In genomic region chr16:57349212-57350031, GRCh38 we compare ENCODE assay signal across 8 cellular contexts. TPM values are rescaled to one million over a fixed set of nuclear protein-coding genes. Genes with fewer than 3 reads are reported as not detected.
A peak's percentile ranks its signal among the peaks of the same experiment; 100 is the strongest.
DNase-seq lines count a peak whose midpoint lies in the region; ATAC-seq and TF ChIP-seq lines count a peak whose summit lies in the region.

No MANE protein-coding gene starts in this region.

- no peak overlapping the region for H3K9ac ChIP-seq in neural progenitor cell

- H3K4me3 ChIP-seq in neural progenitor cell: no peak overlapping the region

- intact Hi-C loops in activated CD4-positive, alpha-beta T cell treated with anti-CD3 and anti-CD28 coated beads for 36 hours (cut with DNase I, micrococcal nuclease): no loop called here

- H3K36me3 Mint-ChIP-seq in activated CD4-positive, alpha-beta T cell treated with anti-CD3 and anti-CD28 coated beads for 36 hours (ENCODE audit: low read depth): no peaks in the 10 kb centered on the region
- no peaks in the 10 kb centered on the region for H3K36me3 Mint-ChIP-seq in neural progenitor cell

- ATAC-seq in activated CD4-positive, alpha-beta T cell treated with anti-CD3 and anti-CD28 coated beads for 36 hours: peak; percentile 90
- ATAC-seq in GM21737 (IDR thresholded peaks at IDR 0.05; ENCODE audit: unreplicated experiment) (peak; percentile 83), left lobe of liver (no peak)

- no peaks in the 10 kb centered on the region for H3K36me3 ChIP-seq in neural progenitor cell

- peaks cover 32% of the 10 kb centered on the region for H3K27me3 Mint-ChIP-seq in activated CD4-positive, alpha-beta T cell treated with anti-CD3 and anti-CD28 coated beads for 36 hours
- peaks cover 11% of the 10 kb centered on the region for H3K27me3 Mint-ChIP-seq in neural progenitor cell (ENCODE audit: insufficient read depth, low read depth)

- no peaks in the 10 kb centered on the region for H3F3A ChIP-seq in neural progenitor cell (ENCODE audit: low read depth)

- CTCF ChIA-PET in activated CD4-positive, alpha-beta T cell treated with anti-CD3 and anti-CD28 coated beads for 36 hours (lab: Charles Lee): no interaction called here

- no peaks in the 10 kb centered on the region for H3K79me2 ChIP-seq in neural progenitor cell (ENCODE audit: low read depth)

- H3K4me2 ChIP-seq in neural progenitor cell: no peak overlapping the region

- H2AFZ ChIP-seq in neural progenitor cell (replicated peaks): peak overlapping the region; percentile 87

- peaks cover 6% of the 10 kb centered on the region for H3K27me3 ChIP-seq in neural progenitor cell

- POLR2A ChIA-PET in activated CD4-positive, alpha-beta T cell treated with anti-CD3 and anti-CD28 coated beads for 36 hours (lab: Charles Lee): interaction anchor here (0.6 kb wide), 1 partner anchor 68 kb away, joined by 3 read pairs; no protein-coding TSS in a partner anchor

- TF ChIP-seq CTCF in neural progenitor cell (IDR thresholded peaks at IDR 0.05): no peak

- peaks cover 19% of the 10 kb centered on the region for H3K4me1 Mint-ChIP-seq in activated CD4-positive, alpha-beta T cell treated with anti-CD3 and anti-CD28 coated beads for 36 hours
- H3K4me1 Mint-ChIP-seq in neural progenitor cell: no peaks in the 10 kb centered on the region

- no peaks in the 10 kb centered on the region for H3K4me1 ChIP-seq in neural progenitor cell

- no peak overlapping the region for H3K27ac Mint-ChIP-seq in activated CD4-positive, alpha-beta T cell treated with anti-CD3 and anti-CD28 coated beads for 36 hours
- H3K27ac Mint-ChIP-seq in neural progenitor cell: no peak overlapping the region

- H3K9me3 Mint-ChIP-seq in activated CD4-positive, alpha-beta T cell treated with anti-CD3 and anti-CD28 coated beads for 36 hours (ENCODE audit: low read depth): no peaks in the 10 kb centered on the region
- peaks cover 4% of the 10 kb centered on the region for H3K9me3 Mint-ChIP-seq in neural progenitor cell

- in situ Hi-C loops in KBM-7 (cut with MboI; ENCODE audit: low pct_unique_long_range_greater_than_20kb, low sequenced_read_pairs): no loop called here

- H3K27ac ChIP-seq in neural progenitor cell: no peak overlapping the region

- no peak overlapping the region for H3K4me3 Mint-ChIP-seq in activated CD4-positive, alpha-beta T cell treated with anti-CD3 and anti-CD28 coated beads for 36 hours
- H3K4me3 Mint-ChIP-seq in neural progenitor cell: no peak overlapping the region

- no peaks in the 10 kb centered on the region for H4K20me1 ChIP-seq in neural progenitor cell (ENCODE audit: low read depth)

- no peaks in the 10 kb centered on the region for H3K9me3 ChIP-seq in neural progenitor cell (ENCODE audit: low read depth)

- DNase-seq in activated CD4-positive, alpha-beta T cell treated with anti-CD3 and anti-CD28 coated beads for 36 hours: peak; percentile 58
- no peak for DNase-seq in activated CD4-positive, alpha-beta T cell treated with anti-CD3 and anti-CD28 coated beads for 1 hour
- peak; percentile 70 for DNase-seq in KBM-7
- no peak for DNase-seq in neural progenitor cell (ENCODE audit: low spot score)
- DNase-seq in retina: no peak
- DNase-seq in left lobe of liver (ENCODE audit: low spot score): no peak
- no peak for DNase-seq in NCI-H2107 (lab: John Stamatoyannopoulos, UW)

RNA-seq across cellular contexts. Expression of gene CCL22, which starts 9.2 kb away (rescaled TPM):
- total RNA-seq in activated CD4-positive, alpha-beta T cell treated with anti-CD3 and anti-CD28 coated beads for 36 hours: under 1 TPM; 0.72 to 0.91 TPM
- not detected in 2 replicates for total RNA-seq in neural progenitor cell (ENCODE audit: low replicate concordance)
- 0.40 TPM for total RNA-seq in left lobe of liver

RNA-seq across cellular contexts. Expression of gene CX3CL1, which starts 22.9 kb away (rescaled TPM):
- not detected for total RNA-seq in activated CD4-positive, alpha-beta T cell treated with anti-CD3 and anti-CD28 coated beads for 36 hours
- total RNA-seq in neural progenitor cell (ENCODE audit: low replicate concordance) (0.65 and 0.96 TPM in 2 replicates), left lobe of liver (13.8 TPM)

RNA-seq across cellular contexts. Expression of gene CCL17, which starts 55.1 kb away (rescaled TPM):
- 1 to 10 TPM; 1.2 to 1.4 TPM for total RNA-seq in activated CD4-positive, alpha-beta T cell treated with anti-CD3 and anti-CD28 coated beads for 36 hours
- total RNA-seq in neural progenitor cell (ENCODE audit: low replicate concordance): not detected in 2 replicates
- not detected for total RNA-seq in left lobe of liver

Comparison
In these comparisons a context has a peak if more than half of its experiments do, and no peak if none do; other contexts are left out.
1. DNase-seq: peak in activated CD4-positive, alpha-beta T cell treated with anti-CD3 and anti-CD28 coated beads for 36 hours (single experiment) and KBM-7 (single experiment); none in activated CD4-positive, alpha-beta T cell treated with anti-CD3 and anti-CD28 coated beads for 1 hour (single experiment), neural progenitor cell (single experiment), retina (single experiment), left lobe of liver (single experiment) and NCI-H2107 (single experiment).